ENCODE assay signal across 17 cellular contexts in the genomic region with DNA sequence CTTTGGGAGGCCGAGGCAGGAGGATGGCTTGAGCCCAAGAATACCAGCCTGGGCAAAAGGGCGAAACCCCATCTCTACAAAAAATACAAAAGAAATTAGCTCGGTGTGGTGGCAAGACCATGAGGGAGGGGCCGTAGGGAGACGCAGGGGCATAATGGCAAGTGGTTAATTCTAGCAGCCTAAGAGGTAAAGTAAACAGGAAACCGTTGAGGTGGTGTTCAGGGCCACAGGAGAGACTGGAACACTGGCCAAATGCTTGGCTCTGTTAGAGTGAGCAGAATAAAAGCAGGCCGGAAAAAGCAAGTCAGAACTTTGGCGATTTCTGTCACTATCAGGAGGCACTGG.
DNase-seq lines count a peak whose midpoint lies in the region; ATAC-seq and TF ChIP-seq lines count a peak whose summit lies in the region.
"Had no signal": no experiment of that assay in that cellular context is flagged by ENCODE, and none has a peak within 500 bp of the region (broad histone marks: within the 10 kb centered on the region; RNA-seq: fewer than 3 reads in every experiment).

No MANE protein-coding gene starts in this region.

- peak; percentile 37 for DNase-seq in COR-L47 (lab: John Stamatoyannopoulos, UW)
- DNase-seq in NCI-H146 (lab: John Stamatoyannopoulos, UW): peak; percentile 56
- DNase-seq in astrocyte of the hippocampus (ENCODE audit: low read depth, low spot score): peak; percentile 89
- no peak for DNase-seq in mesothelial cell of epicardium (ENCODE audit: low spot score in 2 of 2, unreplicated experiment in 2 of 2)
- no peak for DNase-seq in GM19238 (ENCODE audit: insufficient read length, low spot score)
- no peak for DNase-seq in DMS 273 treated with DMSO at 0.1 percent for 48 hours (lab: John Stamatoyannopoulos, UW)
- no peak for DNase-seq in heart left ventricle
- DNase-seq in NCI-H187 treated with DMSO at 0.1 percent for 48 hours (lab: John Stamatoyannopoulos, UW): no peak
- DNase-seq: activated CD4-positive, alpha-beta T cell treated with anti-CD3 and anti-CD28 coated beads, Interleukin-2, amount 10 ng/mL, durations not matched to agents 24 days and 14 days; activated gamma-delta T cell treated with Interleukin-2 at 50 U/mL for 16 hours; foreskin melanocyte; GOT3; left ventricle myocardium inferior; NCI-H446 treated with DMSO at 0.1 percent for 48 hours; testis had no signal

- peaks cover 3% of the 10 kb centered on the region for H3K9me3 Mint-ChIP-seq in mesothelial cell of epicardium
- H3K9me3 Mint-ChIP-seq: activated CD4-positive, alpha-beta T cell treated with anti-CD3 and anti-CD28 coated beads, Interleukin-2, amount 10 ng/mL, durations not matched to agents 24 days and 14 days had no signal

- no peaks in the 10 kb centered on the region for H3K27me3 Mint-ChIP-seq in mesothelial cell of epicardium (ENCODE audit: low read depth)

- peaks cover 0 to 6% (median 0%) of the 10 kb centered on the region in 9 donors for H3K27me3 ChIP-seq in heart left ventricle
- H3K27me3 ChIP-seq: testis had no signal

- H3K9me3 ChIP-seq in heart left ventricle: no peaks in the 10 kb centered on the region
- H3K9me3 ChIP-seq: left ventricle myocardium inferior, testis had no signal

- no peak for TF ChIP-seq POLR2A in heart left ventricle (IDR thresholded peaks at IDR 0.05)

- ATAC-seq in heart left ventricle: no peak

- TF ChIP-seq CTCF in mesothelial cell of epicardium (IDR thresholded peaks at IDR 0.05; ENCODE audit: unreplicated experiment) (no peak), heart left ventricle (IDR thresholded peaks at IDR 0.05) (no peak)

- H3K36me3 Mint-ChIP-seq in mesothelial cell of epicardium: no peaks in the 10 kb centered on the region

- H3K4me1 Mint-ChIP-seq in mesothelial cell of epicardium: peaks cover 44% of the 10 kb centered on the region
- H3K4me1 Mint-ChIP-seq: activated CD4-positive, alpha-beta T cell treated with anti-CD3 and anti-CD28 coated beads, Interleukin-2, amount 10 ng/mL, durations not matched to agents 24 days and 14 days; B cell had no signal

- H3K4me3 ChIP-seq in heart left ventricle: no peak overlapping the region
- H3K4me3 ChIP-seq: left ventricle myocardium inferior, SK-N-MC, testis had no signal

- no peak overlapping the region for H3K27ac ChIP-seq in heart left ventricle
- H3K27ac ChIP-seq: left ventricle myocardium inferior, SK-N-MC had no signal

- no peaks in the 10 kb centered on the region for H3K36me3 ChIP-seq in heart left ventricle
- H3K36me3 ChIP-seq: left ventricle myocardium inferior had no signal

- peak overlapping the region; percentile 99 for H3K27ac Mint-ChIP-seq in mesothelial cell of epicardium
- H3K27ac Mint-ChIP-seq: activated CD4-positive, alpha-beta T cell treated with anti-CD3 and anti-CD28 coated beads, Interleukin-2, amount 10 ng/mL, durations not matched to agents 24 days and 14 days; B cell had no signal

- peaks cover 0 to 15% (median 4%) of the 10 kb centered on the region in 12 donors for H3K4me1 ChIP-seq in heart left ventricle

- WGBS in heart left ventricle, 4 donors: 78 to 85% (median 81%) methylated on average over 8 of the region's 8 CpGs

- H3K4me3 Mint-ChIP-seq in mesothelial cell of epicardium: no peak overlapping the region
- H3K4me3 Mint-ChIP-seq: activated CD4-positive, alpha-beta T cell treated with anti-CD3 and anti-CD28 coated beads, Interleukin-2, amount 10 ng/mL, durations not matched to agents 24 days and 14 days; B cell had no signal

- intact Hi-C loops in heart left ventricle (cut with DNase I): no loop called here

Comparison
In these comparisons a context has a peak if more than half of its experiments do, and no peak if none do; other contexts are left out.
1. DNase-seq: peak in COR-L47 (single experiment), NCI-H146 (single experiment) and astrocyte of the hippocampus (single experiment); none in mesothelial cell of epicardium (0 of 2), GM19238 (single experiment), DMS 273 treated with DMSO at 0.1 percent for 48 hours (single experiment), heart left ventricle (0 of 5) and NCI-H187 treated with DMSO at 0.1 percent for 48 hours (single experiment).